In genomic region chr2:33378551-33379220, GRCh38 we compare ENCODE assay signal across 16 cellular contexts.
A peak's percentile ranks its signal among the peaks of the same experiment; 100 is the strongest.
DNase-seq lines count a peak whose midpoint lies in the region; ATAC-seq and TF ChIP-seq lines count a peak whose summit lies in the region.
"Had no signal": no experiment of that assay in that cellular context is flagged by ENCODE, and none has a peak within 500 bp of the region (broad histone marks: within the 10 kb centered on the region; RNA-seq: fewer than 3 reads in every experiment).

No MANE protein-coding gene starts in this region.

- no peak for TF ChIP-seq POLR2A in breast epithelium (IDR thresholded peaks at IDR 0.05)

- no TSS peak for BruUV-seq in MCF 10A (replicated peaks; lab: Mats Ljungman, UMichigan)

- H3K4me1 ChIP-seq in breast epithelium (no peaks in the 10 kb centered on the region), tibial artery (peaks cover 0 to 51% (median 9%) of the 10 kb centered on the region in 4 donors)
- H3K4me1 ChIP-seq: sigmoid colon had no signal

- CTCF ChIA-PET in MCF 10A (lab: Yijun Ruan, JAX): interaction anchor here (0.6 to 2.4 kb wide), 13 partner anchors 9 to 885 kb away, joined by 3 to 11 read pairs (median 3); no protein-coding TSS in a partner anchor
- CTCF ChIA-PET in activated CD4-positive, alpha-beta T cell treated with anti-CD3 and anti-CD28 coated beads for 36 hours (lab: Charles Lee): interaction anchor here (0.6 to 1.3 kb wide), 4 partner anchors 78 to 712 kb away, joined by 3 to 4 read pairs (median 3); no protein-coding TSS in a partner anchor

- POLR2A ChIA-PET in MCF 10A (lab: Yijun Ruan, JAX): interaction anchor here (0.6 to 0.9 kb wide), 2 partner anchors 58 to 247 kb away, joined by 3 read pairs; no protein-coding TSS in a partner anchor
- POLR2A ChIA-PET in activated CD4-positive, alpha-beta T cell treated with anti-CD3 and anti-CD28 coated beads for 36 hours (lab: Charles Lee): no interaction called here

- intact Hi-C loops in MCF 10A (cut with micrococcal nuclease) (no loop called here), breast epithelium (cut with DNase I; ENCODE audit: low total_unique reads) (no loop called here), tibial artery (cut with DNase I; ENCODE audit: low total_unique reads) (loop anchor here (10.0 kb wide), 1 partner anchor 324 kb away; no protein-coding TSS in a partner anchor)
- intact Hi-C loops in activated CD4-positive, alpha-beta T cell treated with anti-CD3 and anti-CD28 coated beads for 36 hours (cut with DNase I, micrococcal nuclease): loop anchor here in 1 of 2 experiments (10.0 kb wide), 2 partner anchors 604 to 824 kb away; no protein-coding TSS in a partner anchor

- no peaks in the 10 kb centered on the region for H3K36me3 ChIP-seq in breast epithelium
- peaks cover 0 to 7% (median 0%) of the 10 kb centered on the region in 3 donors for H3K36me3 ChIP-seq in tibial artery
- H3K36me3 ChIP-seq: upper lobe of left lung had no signal

- DNase-seq in MCF 10A (ENCODE audit: unreplicated experiment) (no peak), breast epithelium (ENCODE audit: low spot score in 2 of 2) (no peak), choroid plexus epithelial cell (ENCODE audit: low read depth) (peak; percentile 58), kidney glomerular epithelial cell (lab: John Stamatoyannopoulos, UW) (peak; percentile 24), tibial artery (no peak)
- DNase-seq in activated CD4-positive, alpha-beta T cell treated with anti-CD3 and anti-CD28 coated beads for 36 hours: no peak
- DNase-seq: activated CD4-positive, alpha-beta T cell treated with anti-CD3 and anti-CD28 coated beads for 1 hour; DND-41; NCI-H1105 treated with DMSO at 0.1 percent for 48 hours; NCI-H69; sigmoid colon; upper lobe of left lung had no signal

- peaks cover 4% of the 10 kb centered on the region for H3K4me1 Mint-ChIP-seq in MCF 10A (ENCODE audit: insufficient read depth, unreplicated experiment)
- no peaks in the 10 kb centered on the region for H3K4me1 Mint-ChIP-seq in activated CD4-positive, alpha-beta T cell treated with anti-CD3 and anti-CD28 coated beads for 36 hours

- H3K4me3 Mint-ChIP-seq in MCF 10A (ENCODE audit: unreplicated experiment): no peak overlapping the region
- H3K4me3 Mint-ChIP-seq in activated CD4-positive, alpha-beta T cell treated with anti-CD3 and anti-CD28 coated beads for 36 hours: no peak overlapping the region

- H3K4me3 ChIP-seq in breast epithelium (no peak overlapping the region), choroid plexus epithelial cell (ENCODE audit: low read depth, low read length) (no peak overlapping the region), tibial artery (no peak overlapping the region)
- H3K4me3 ChIP-seq: gastroesophageal sphincter, sigmoid colon, upper lobe of left lung had no signal

- peaks cover 31% of the 10 kb centered on the region for H3K36me3 Mint-ChIP-seq in MCF 10A (ENCODE audit: insufficient read depth, unreplicated experiment)
- H3K36me3 Mint-ChIP-seq in activated CD4-positive, alpha-beta T cell treated with anti-CD3 and anti-CD28 coated beads for 36 hours (ENCODE audit: low read depth): no peaks in the 10 kb centered on the region

- H3K27me3 Mint-ChIP-seq in MCF 10A (ENCODE audit: insufficient read depth, unreplicated experiment): no peaks in the 10 kb centered on the region
- H3K27me3 Mint-ChIP-seq in activated CD4-positive, alpha-beta T cell treated with anti-CD3 and anti-CD28 coated beads for 36 hours: peaks cover 3% of the 10 kb centered on the region

- H3K27ac Mint-ChIP-seq in MCF 10A (ENCODE audit: low read depth, unreplicated experiment): peak overlapping the region; percentile 39
- H3K27ac Mint-ChIP-seq in activated CD4-positive, alpha-beta T cell treated with anti-CD3 and anti-CD28 coated beads for 36 hours: no peak overlapping the region
- H3K27ac Mint-ChIP-seq: activated T-helper 2 cell treated with anti-CD3 and anti-CD28 coated beads, Interferon-gamma antibody, Interleukin-2, Interleukin-4, amounts not matched to agents 10 μg/mL and 5 μg/mL and 100 μg/mL, durations not matched to agents 14 hours and 24 hours and 36 hours had no signal

- H3K27ac ChIP-seq in breast epithelium (no peak overlapping the region), tibial artery (peak overlapping the region; percentile 51 to 56)
- H3K27ac ChIP-seq: sigmoid colon, upper lobe of left lung had no signal

- no peaks in the 10 kb centered on the region for H3K9me3 Mint-ChIP-seq in MCF 10A (ENCODE audit: unreplicated experiment)
- no peaks in the 10 kb centered on the region for H3K9me3 Mint-ChIP-seq in activated CD4-positive, alpha-beta T cell treated with anti-CD3 and anti-CD28 coated beads for 36 hours (ENCODE audit: low read depth)
- H3K9me3 Mint-ChIP-seq: activated T-helper 2 cell treated with anti-CD3 and anti-CD28 coated beads, Interferon-gamma antibody, Interleukin-2, Interleukin-4, amounts not matched to agents 10 μg/mL and 5 μg/mL and 100 μg/mL, durations not matched to agents 14 hours and 24 hours and 36 hours had no signal

- no peak for TF ChIP-seq CTCF in MCF 10A (IDR thresholded peaks at IDR 0.05; ENCODE audit: unreplicated experiment)
- TF ChIP-seq CTCF in breast epithelium (IDR thresholded peaks at IDR 0.05): no peak
- TF ChIP-seq CTCF in choroid plexus epithelial cell (conservative IDR thresholded peaks at IDR 0.05; ENCODE audit: low read depth, low read length): no peak
- TF ChIP-seq CTCF in tibial artery (IDR thresholded peaks at IDR 0.05): no peak

- no peak for ATAC-seq in HG03139 (IDR thresholded peaks at IDR 0.05; ENCODE audit: unreplicated experiment)
- no peak for ATAC-seq in activated CD4-positive, alpha-beta T cell treated with anti-CD3 and anti-CD28 coated beads for 36 hours
- no peak for ATAC-seq in HG02840 (IDR thresholded peaks at IDR 0.05; ENCODE audit: low FRiP score, unreplicated experiment)
- ATAC-seq: gastroesophageal sphincter had no signal

- no peaks in the 10 kb centered on the region for H3K27me3 ChIP-seq in breast epithelium
- no peaks in the 10 kb centered on the region for H3K27me3 ChIP-seq in tibial artery
- H3K27me3 ChIP-seq: gastroesophageal sphincter, sigmoid colon, upper lobe of left lung had no signal

- H3K9me3 ChIP-seq in breast epithelium (no peaks in the 10 kb centered on the region), tibial artery (no peaks in the 10 kb centered on the region)
- H3K9me3 ChIP-seq: gastroesophageal sphincter, sigmoid colon, upper lobe of left lung had no signal

Comparison
In these comparisons a context has a peak if more than half of its experiments do, and no peak if none do; other contexts are left out.
1. DNase-seq: peak in choroid plexus epithelial cell (single experiment) and kidney glomerular epithelial cell (single experiment); none in MCF 10A (single experiment), breast epithelium (0 of 2), tibial artery (0 of 2) and activated CD4-positive, alpha-beta T cell treated with anti-CD3 and anti-CD28 coated beads for 36 hours (single experiment).
2. H3K27ac ChIP-seq: peak in tibial artery (2 of 2); none in breast epithelium (0 of 2).